Comparison of ENCODE assay signal across 8 cellular contexts in the genomic region with DNA sequence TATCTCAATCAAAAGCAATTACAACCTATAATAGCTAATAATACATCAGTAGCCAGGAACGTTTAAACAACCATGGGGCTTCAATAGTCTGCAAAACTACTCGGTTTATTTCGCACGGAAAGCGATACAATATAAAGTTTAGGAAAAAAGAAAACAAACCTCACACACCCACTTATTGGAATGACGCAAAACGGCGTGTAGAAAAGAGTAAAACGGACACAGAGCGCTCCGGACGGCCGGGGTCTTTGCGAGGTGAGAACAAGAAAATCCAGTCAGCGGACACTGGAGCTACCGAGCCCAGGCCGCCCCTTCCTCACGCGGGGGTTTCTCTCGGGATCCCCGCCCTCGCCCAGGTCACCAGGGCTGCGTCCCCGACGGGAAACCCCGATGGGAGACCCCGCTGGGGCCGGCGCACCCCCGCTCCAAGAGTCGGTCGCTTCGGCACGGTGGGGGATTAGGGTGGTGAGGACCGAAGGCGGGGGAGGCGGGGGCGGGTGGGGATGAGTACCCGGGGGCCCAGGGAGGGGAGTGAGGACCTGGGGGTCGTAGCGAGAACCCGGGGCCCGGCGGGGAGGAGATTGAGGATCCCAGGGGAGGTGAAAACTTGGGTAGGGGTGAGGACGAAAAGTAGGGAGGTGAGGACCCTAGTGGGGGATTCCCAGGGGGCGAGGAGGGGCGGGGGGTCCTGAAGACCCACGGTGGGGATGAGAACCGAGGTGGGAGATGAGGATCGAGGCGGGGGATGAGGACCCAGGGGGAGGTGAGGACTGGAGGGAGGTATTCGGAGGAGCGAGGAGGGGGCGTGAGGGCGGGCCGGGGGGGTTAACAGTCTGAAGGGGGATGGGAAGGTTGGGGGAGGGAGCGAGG. TPM values are rescaled to one million over a fixed set of nuclear protein-coding genes. Genes with fewer than 3 reads are reported as not detected.
A peak's percentile ranks its signal among the peaks of the same experiment; 100 is the strongest.
DNase-seq lines count a peak whose midpoint lies in the region; ATAC-seq and TF ChIP-seq lines count a peak whose summit lies in the region.

No MANE protein-coding gene starts in this region.

- CTCF ChIA-PET in AG04450 (lab: Charles Lee), result interaction anchor here (1.3 kb wide), 1 partner anchor 7 kb away, joined by 4 read pairs; no protein-coding TSS in a partner anchor

- H3K9ac ChIP-seq in HUES6 (ENCODE audit: low read length), result peak overlapping the region; percentile 95
- H3K9ac ChIP-seq in mucosa of stomach (ENCODE audit: low read length), result peak overlapping the region; percentile 85

- ATAC-seq in GM18870 (IDR thresholded peaks at IDR 0.05; ENCODE audit: unreplicated experiment), result no peak

- intact Hi-C loops in posterior vena cava (cut with DNase I), result no loop called here

- H3K27me3 ChIP-seq in AG04450 (ENCODE audit: control insufficient read depth, insufficient read depth, low read length) (no peaks in the 10 kb centered on the region), HUES6 (ENCODE audit: control insufficient read depth, insufficient read depth, low read length) (no peaks in the 10 kb centered on the region), mucosa of stomach (ENCODE audit: control insufficient read depth, insufficient read depth, low read length) (no peaks in the 10 kb centered on the region)

- peak overlapping the region; percentile 100 for H3K4me3 ChIP-seq in AG04450 (ENCODE audit: low read depth, low read length)
- peak overlapping the region; percentile 100 for H3K4me3 ChIP-seq in HUES6 (ENCODE audit: low read depth, low read length)
- H3K4me3 ChIP-seq in choroid plexus epithelial cell (ENCODE audit: low read depth, low read length), result peak overlapping the region; percentile 100
- H3K4me3 ChIP-seq in mucosa of stomach (ENCODE audit: low read length), result peak overlapping the region; percentile 66

- TF ChIP-seq CTCF in AG04450 (IDR thresholded peaks at IDR 0.05; ENCODE audit: low read depth, low read length) (no peak), choroid plexus epithelial cell (conservative IDR thresholded peaks at IDR 0.05; ENCODE audit: low read depth, low read length) (no peak)

- H3K27ac ChIP-seq in AG04450 (ENCODE audit: low read depth, low read length) (no peak overlapping the region), HUES6 (ENCODE audit: low read depth, low read length) (no peak overlapping the region)

- H3K4me1 ChIP-seq in HUES6 (ENCODE audit: control insufficient read depth, insufficient read depth, low read length) (peaks cover 5% of the 10 kb centered on the region; the same call in 1 of the 2 replicates), mucosa of stomach (ENCODE audit: control insufficient read depth, insufficient read depth, low read length) (no peaks in the 10 kb centered on the region)

- POLR2A ChIA-PET in AG04450 (lab: Yijun Ruan, JAX), result no interaction called here

- H3K36me3 ChIP-seq in HUES6 (ENCODE audit: control insufficient read depth, insufficient read depth, low read length), result peaks cover 9% of the 10 kb centered on the region
- H3K36me3 ChIP-seq in mucosa of stomach (ENCODE audit: control insufficient read depth, insufficient read depth, low read length), result no peaks in the 10 kb centered on the region

- DNase-seq in AG04450 (ENCODE audit: low read depth, low spot score) (no peak), choroid plexus epithelial cell (ENCODE audit: low read depth) (peak; percentile 17), posterior vena cava (ENCODE audit: low spot score) (no peak), NCI-H2196 (lab: John Stamatoyannopoulos, UW; ENCODE audit: unreplicated experiment) (no peak), NCI-H146 treated with DMSO at 0.1 percent for 48 hours (lab: John Stamatoyannopoulos, UW; ENCODE audit: unreplicated experiment) (no peak)

- no peaks in the 10 kb centered on the region; the same call in 1 of the 2 replicates for H3K9me3 ChIP-seq in AG04450 (ENCODE audit: control insufficient read depth, insufficient read depth, low read length)
- H3K9me3 ChIP-seq in HUES6 (ENCODE audit: control insufficient read depth, insufficient read depth, low read depth, low read length), result no peaks in the 10 kb centered on the region
- H3K9me3 ChIP-seq in mucosa of stomach (ENCODE audit: control insufficient read depth, low read length), result no peaks in the 10 kb centered on the region

RNA-seq across cellular contexts. Expression of gene NELFA, which starts 0.7 kb away (rescaled TPM):
- 9.1 and 9.3 TPM in 2 replicates for polyA plus RNA-seq in AG04450 (2011; rRNA removed)
- polyA minus RNA-seq in AG04450 (2011; rRNA and poly(A)+ RNA removed), result 6.6 and 6.8 TPM in 2 replicates
- total RNA-seq in posterior vena cava, result 10 to 100 TPM; 16.2 to 17.3 TPM

RNA-seq across cellular contexts. Expression of gene NAT8L, which starts 51.1 kb away (rescaled TPM):
- not detected in 2 replicates for polyA plus RNA-seq in AG04450 (2011; rRNA removed)
- not detected in 2 replicates for polyA minus RNA-seq in AG04450 (2011; rRNA and poly(A)+ RNA removed)
- under 1 TPM; 0.19 to 0.52 TPM for total RNA-seq in posterior vena cava
